Comparison of ENCODE assay signal across 9 cellular contexts in the genomic region with DNA sequence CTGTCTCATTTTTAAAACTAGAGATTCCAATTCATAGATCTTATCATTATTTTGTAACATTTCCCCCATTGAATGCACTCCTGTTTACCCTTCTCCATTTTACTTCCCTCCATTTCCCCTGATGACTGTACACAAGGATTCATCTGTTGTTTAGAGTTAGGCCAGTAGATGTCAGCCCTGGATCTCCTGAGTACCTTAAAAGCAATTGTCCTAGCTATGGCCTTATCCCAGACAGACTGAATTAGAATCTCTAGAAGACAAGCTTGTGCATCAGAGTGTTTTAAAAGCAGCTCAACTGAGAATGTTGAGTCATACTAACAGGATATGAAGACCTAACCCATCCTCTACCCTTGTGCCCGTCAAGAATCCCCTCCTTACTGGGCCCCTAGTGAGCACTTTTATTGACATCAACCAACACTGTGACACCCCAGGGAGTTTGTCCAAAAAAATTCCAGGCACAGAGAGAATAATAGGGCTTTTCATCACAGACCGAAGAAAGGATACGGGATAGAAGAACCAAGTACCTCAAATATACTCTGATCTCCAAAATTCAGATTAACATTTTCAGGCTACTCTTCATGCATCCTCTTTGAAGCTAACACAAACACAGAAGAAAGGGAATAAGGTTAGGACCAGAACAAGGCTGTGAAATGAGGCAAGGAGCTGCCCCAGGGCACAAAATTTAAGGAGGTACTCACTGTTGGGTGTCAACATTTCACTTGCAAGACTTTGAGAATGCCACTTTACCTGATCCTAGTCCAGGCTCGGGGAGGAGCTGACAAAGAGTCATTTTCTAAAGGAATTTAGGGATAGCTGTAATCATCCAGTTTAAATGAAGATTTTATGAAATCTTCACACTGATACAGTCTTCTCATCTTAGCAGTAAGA. TPM values are rescaled to one million over a fixed set of nuclear protein-coding genes. Genes with fewer than 3 reads are reported as not detected.
DNase-seq lines count a peak whose midpoint lies in the region; ATAC-seq and TF ChIP-seq lines count a peak whose summit lies in the region.
"Had no signal": no experiment of that assay in that cellular context is flagged by ENCODE, and none has a peak within 500 bp of the region (broad histone marks: within the 10 kb centered on the region; RNA-seq: fewer than 3 reads in every experiment).

No MANE protein-coding gene starts in this region.

- H2AFZ ChIP-seq in DND-41 (ENCODE audit: low read depth, low read length): no peak overlapping the region

- H3K36me3 Mint-ChIP-seq in central memory CD8-positive, alpha-beta T cell (ENCODE audit: insufficient read depth): peaks cover 32% of the 10 kb centered on the region
- H3K36me3 Mint-ChIP-seq in naive thymus-derived CD4-positive, alpha-beta T cell: peaks cover 17 to 74% (median 60%) of the 10 kb centered on the region in 5 donors

- H3K4me3 ChIP-seq in DND-41 (ENCODE audit: low read depth in 1 of 2, low read length in 2 of 2) (no peak overlapping the region), MG63 (no peak overlapping the region)
- no peak overlapping the region for H3K4me3 ChIP-seq in naive thymus-derived CD4-positive, alpha-beta T cell (ENCODE audit: low read length)

- H3K9me3 ChIP-seq in DND-41 (ENCODE audit: insufficient read depth, low read length, severe bottlenecking) (no peaks in the 10 kb centered on the region), MG63 (no peaks in the 10 kb centered on the region)
- no peaks in the 10 kb centered on the region for H3K9me3 ChIP-seq in naive thymus-derived CD4-positive, alpha-beta T cell (ENCODE audit: control insufficient read depth in 2 of 3, low read length in 3 of 3)

- H3K4me1 ChIP-seq in DND-41 (ENCODE audit: insufficient read depth, low read length): peaks cover 24% of the 10 kb centered on the region; the same call in 1 of the 2 replicates
- H3K4me1 ChIP-seq in naive thymus-derived CD4-positive, alpha-beta T cell (ENCODE audit: control insufficient read depth in 2 of 2, insufficient read depth in 2 of 2, low read length in 2 of 2): no peaks in the 10 kb centered on the region

- H4K20me1 ChIP-seq in DND-41 (ENCODE audit: insufficient read depth, low read length): no peaks in the 10 kb centered on the region

- H3K36me3 ChIP-seq in DND-41 (ENCODE audit: insufficient read depth, low read length): peaks cover 87% of the 10 kb centered on the region
- H3K36me3 ChIP-seq in naive thymus-derived CD4-positive, alpha-beta T cell (ENCODE audit: control insufficient read depth in 2 of 3, insufficient read depth in 3 of 3, low read length in 3 of 3): peaks cover 0 to 46% (median 8%) of the 10 kb centered on the region in 3 experiments
- no peaks in the 10 kb centered on the region for H3K36me3 ChIP-seq in MG63

- TF ChIP-seq CTCF in DND-41 (IDR thresholded peaks at IDR 0.05; ENCODE audit: borderline replicate concordance, extremely low read depth, low read length, poor library complexity, severe bottlenecking): peak; percentile 53

- H3K4me1 Mint-ChIP-seq in central memory CD8-positive, alpha-beta T cell: peaks cover 49% of the 10 kb centered on the region
- peaks cover 18 to 72% (median 61%) of the 10 kb centered on the region in 7 donors for H3K4me1 Mint-ChIP-seq in naive thymus-derived CD4-positive, alpha-beta T cell

- H3K27ac ChIP-seq in DND-41 (ENCODE audit: low read length): peak overlapping the region; percentile 54; the same call in 1 of the 2 replicates
- no peak overlapping the region for H3K27ac ChIP-seq in naive thymus-derived CD4-positive, alpha-beta T cell (ENCODE audit: low read depth, low read length)

- peak; percentile 67 for ATAC-seq in DND-41 (ENCODE audit: insufficient read depth, low read depth)
- ATAC-seq in GM19324 (IDR thresholded peaks at IDR 0.05; ENCODE audit: low FRiP score, unreplicated experiment): peak; percentile 80
- ATAC-seq in HG03139 (IDR thresholded peaks at IDR 0.05; ENCODE audit: unreplicated experiment): peak; percentile 92
- peak; percentile 83 for ATAC-seq in central memory CD8-positive, alpha-beta T cell (replicated peaks; ENCODE audit: extremely low read depth, poor library complexity, severe bottlenecking)
- ATAC-seq in naive thymus-derived CD4-positive, alpha-beta T cell: peak; percentile 71

- peak overlapping the region; percentile 27 for H3K27ac Mint-ChIP-seq in central memory CD8-positive, alpha-beta T cell (ENCODE audit: low read depth)
- H3K27ac Mint-ChIP-seq in naive thymus-derived CD4-positive, alpha-beta T cell: peak overlapping the region in 8 of 9 donors; percentile 27 to 83 (median 60)

- no peaks in the 10 kb centered on the region for H3K27me3 Mint-ChIP-seq in central memory CD8-positive, alpha-beta T cell
- no peaks in the 10 kb centered on the region for H3K27me3 Mint-ChIP-seq in naive thymus-derived CD4-positive, alpha-beta T cell

- H3K4me3 Mint-ChIP-seq in central memory CD8-positive, alpha-beta T cell: no peak overlapping the region
- H3K4me3 Mint-ChIP-seq in naive thymus-derived CD4-positive, alpha-beta T cell: peak overlapping the region in 1 of 10 donors; percentile 13

- DNase-seq in DND-41 (no peak), NOMO-1 (lab: John Stamatoyannopoulos, UW; ENCODE audit: unreplicated experiment in 2 of 2) (peak; percentile 6 to 38), MG63 (no peak)
- DNase-seq in central memory CD8-positive, alpha-beta T cell (ENCODE audit: low spot score in 2 of 2): no peak
- DNase-seq in naive thymus-derived CD4-positive, alpha-beta T cell: peak in 1 of 9 donors; percentile 7
- DNase-seq in effector CD8-positive, alpha-beta T cell (lab: John Stamatoyannopoulos, UW): no peak

- no peaks in the 10 kb centered on the region for H3K9me3 Mint-ChIP-seq in central memory CD8-positive, alpha-beta T cell
- no peaks in the 10 kb centered on the region for H3K9me3 Mint-ChIP-seq in naive thymus-derived CD4-positive, alpha-beta T cell

- peaks cover 41% of the 10 kb centered on the region for H3K79me2 ChIP-seq in DND-41 (ENCODE audit: insufficient read depth, low read length)

- H3K9ac ChIP-seq in DND-41 (ENCODE audit: low read depth, low read length): no peak overlapping the region

- no peaks in the 10 kb centered on the region for H3K27me3 ChIP-seq in DND-41 (ENCODE audit: insufficient read depth, low read length, poor library complexity)
- no peaks in the 10 kb centered on the region for H3K27me3 ChIP-seq in naive thymus-derived CD4-positive, alpha-beta T cell (ENCODE audit: control insufficient read depth in 2 of 2, insufficient read depth in 2 of 2, low read length in 2 of 2)
- H3K27me3 ChIP-seq in MG63: no peaks in the 10 kb centered on the region

- CTCF ChIA-PET in naive thymus-derived CD4-positive, alpha-beta T cell (lab: Charles Lee): interaction anchor here (0.7 to 1.7 kb wide), 5 partner anchors 9 to 114 kb away, joined by 3 to 11 read pairs (median 4); no protein-coding TSS in a partner anchor

- POLR2A ChIA-PET in naive thymus-derived CD4-positive, alpha-beta T cell (lab: Charles Lee): interaction anchor here (0.7 kb wide), 1 partner anchor 27 kb away, joined by 4 read pairs; no protein-coding TSS in a partner anchor

- intact Hi-C loops in naive thymus-derived CD4-positive, alpha-beta T cell (cut with micrococcal nuclease): loop anchor here (1.0 to 5.0 kb wide), 9 partner anchors 13 to 389 kb away; a partner anchor contains a TSS

- H3K4me2 ChIP-seq in DND-41 (ENCODE audit: insufficient read depth, low read length): no peak overlapping the region

RNA-seq across cellular contexts. Expression of a gene that starts 17.1 kb away (rescaled TPM):
- 10 to 100 TPM in 1 of 5 experiments, under 1 TPM in 3, not detected in 1; 0.13 to 51.8 (median 0.27) TPM for total RNA-seq in naive thymus-derived CD4-positive, alpha-beta T cell
- 1 to 10 TPM; 1.7 to 1.8 TPM for polyA plus RNA-seq in naive thymus-derived CD4-positive, alpha-beta T cell
- not detected in 2 replicates for total RNA-seq in MG63 (2014; rRNA removed; shearing (Covaris generic); ENCODE audit: low replicate concordance)
- total RNA-seq: urinary bladder had no signal

RNA-seq across cellular contexts. Expression of a gene that starts 36.0 kb away (rescaled TPM):
- 100 to 1,000 TPM; 142 to 309 (median 219) TPM for total RNA-seq in naive thymus-derived CD4-positive, alpha-beta T cell
- polyA plus RNA-seq in naive thymus-derived CD4-positive, alpha-beta T cell: 100 to 1,000 TPM; 183 to 205 TPM
- total RNA-seq in MG63 (2014; rRNA removed; shearing (Covaris generic); ENCODE audit: low replicate concordance): not detected in 2 replicates

Comparison
In these comparisons a context has a peak if more than half of its experiments do, and no peak if none do; other contexts are left out.
1. DNase-seq: peak in NOMO-1 (2 of 2); none in DND-41 (single experiment), central memory CD8-positive, alpha-beta T cell (0 of 2), effector CD8-positive, alpha-beta T cell (single experiment) and MG63 (single experiment).
2. RNA of a gene that starts 36.0 kb away (total RNA-seq): 142 to 309 TPM in naive thymus-derived CD4-positive, alpha-beta T cell; not detected in MG63; every median in the first group is over 100 times any median in the second.
3. Peak in every context shown above with its lines, with median percentiles within 50 percentile points of each other: ATAC-seq.